Comparison of ENCODE assay signal across 16 cellular contexts in genomic region chr15:43876872-43877271, GRCh38. TPM values are rescaled to one million over a fixed set of nuclear protein-coding genes. Genes with fewer than 3 reads are reported as not detected.
A peak's percentile ranks its signal among the peaks of the same experiment; 100 is the strongest.
DNase-seq lines count a peak whose midpoint lies in the region; ATAC-seq and TF ChIP-seq lines count a peak whose summit lies in the region.
"Had no signal": no experiment of that assay in that cellular context is flagged by ENCODE, and none has a peak within 500 bp of the region (broad histone marks: within the 10 kb centered on the region; RNA-seq: fewer than 3 reads in every experiment).

No MANE protein-coding gene starts in this region.

- peak overlapping the region in 11 of 12 donors; percentile 35 to 98 (median 93) for H3K27ac ChIP-seq in heart left ventricle
- no peak overlapping the region for H3K27ac ChIP-seq in RWPE2 (ENCODE audit: poor library complexity, severe bottlenecking)
- no peak overlapping the region for H3K27ac ChIP-seq in esophagus muscularis mucosa (replicated peaks in 1 of 4)
- H3K27ac ChIP-seq: GM23248 had no signal

- H3K27ac Mint-ChIP-seq in Caco-2 (ENCODE audit: unreplicated experiment): peak overlapping the region; percentile 43

- H3K36me3 Mint-ChIP-seq in Caco-2 (ENCODE audit: insufficient read depth, unreplicated experiment): peaks cover 81% of the 10 kb centered on the region

- H3K4me1 ChIP-seq in heart left ventricle (peaks cover 0 to 57% (median 10%) of the 10 kb centered on the region in 12 donors), Caco-2 (peaks cover 40% of the 10 kb centered on the region), RWPE2 (ENCODE audit: insufficient read depth, poor library complexity, severe bottlenecking) (no peaks in the 10 kb centered on the region), esophagus muscularis mucosa (peaks cover 0 to 11% (median 0%) of the 10 kb centered on the region in 4 donors)
- H3K4me1 ChIP-seq: HAP-1 had no signal

- CTCF ChIA-PET in Caco-2 (lab: Charles Lee): interaction anchor here (1.5 kb wide), 1 partner anchor 26 kb away, joined by 5 read pairs; no protein-coding TSS in a partner anchor

- ATAC-seq in heart left ventricle: no peak
- no peak for ATAC-seq in Right ventricle myocardium superior (ENCODE audit: poor library complexity)
- ATAC-seq in RWPE2 (ENCODE audit: low read depth): no peak
- ATAC-seq in HG02759 (IDR thresholded peaks at IDR 0.05; ENCODE audit: unreplicated experiment): no peak

- POLR2A ChIA-PET in Caco-2 (lab: Charles Lee): interaction anchor here (1.0 kb wide), 1 partner anchor 10 kb away, joined by 5 read pairs; no protein-coding TSS in a partner anchor

- H3K4me3 ChIP-seq in heart left ventricle (peak overlapping the region in 9 of 12 donors; percentile 51 to 66 (median 62)), Caco-2 (ENCODE audit: low read depth, low read length) (no peak overlapping the region), RWPE2 (ENCODE audit: severe bottlenecking) (no peak overlapping the region), esophagus muscularis mucosa (no peak overlapping the region)
- H3K4me3 ChIP-seq: GM23248, HAP-1 had no signal

- TF ChIP-seq CTCF in heart left ventricle (IDR thresholded peaks at IDR 0.05): no peak
- TF ChIP-seq CTCF in Caco-2 (IDR thresholded peaks at IDR 0.05; ENCODE audit: insufficient read depth in 1 of 2, low read depth in 1 of 2, low read length in 1 of 2, severe bottlenecking in 1 of 2, unreplicated experiment in 1 of 2): no peak
- no peak for TF ChIP-seq CTCF in RWPE2 (IDR thresholded peaks at IDR 0.05; ENCODE audit: poor library complexity, severe bottlenecking)
- no peak for TF ChIP-seq CTCF in esophagus muscularis mucosa (IDR thresholded peaks at IDR 0.05)

- H3K9me3 Mint-ChIP-seq in Caco-2 (ENCODE audit: unreplicated experiment): no peaks in the 10 kb centered on the region
- H3K9me3 Mint-ChIP-seq: CD4-positive, CD25-positive, alpha-beta regulatory T cell; CD8-positive, alpha-beta memory T cell had no signal

- WGBS in heart left ventricle, 4 donors: 49 to 83% (median 69%) methylated on average over 3 of the region's 3 CpGs
- 93% methylated on average over 3 of the region's 3 CpGs for WGBS in esophagus muscularis mucosa

- no peaks in the 10 kb centered on the region for H3K27me3 Mint-ChIP-seq in Caco-2 (ENCODE audit: insufficient read depth, unreplicated experiment)
- H3K27me3 Mint-ChIP-seq: CD4-positive, CD25-positive, alpha-beta regulatory T cell; CD8-positive, alpha-beta memory T cell had no signal

- H3K27me3 ChIP-seq in heart left ventricle (no peaks in the 10 kb centered on the region), Caco-2 (replicated peaks; ENCODE audit: control insufficient read depth, insufficient read depth, low read length) (no peaks in the 10 kb centered on the region), RWPE2 (ENCODE audit: insufficient read depth, poor library complexity, severe bottlenecking) (no peaks in the 10 kb centered on the region), esophagus muscularis mucosa (no peaks in the 10 kb centered on the region)
- H3K27me3 ChIP-seq: BE2C had no signal

- H3K36me3 ChIP-seq in heart left ventricle (peaks cover 0 to 26% (median 7%) of the 10 kb centered on the region in 9 donors), Caco-2 (ENCODE audit: control insufficient read depth, insufficient read depth, low read length) (no peaks in the 10 kb centered on the region; the same call in none of the 2 replicates), RWPE2 (ENCODE audit: low read depth) (peaks cover 56% of the 10 kb centered on the region), esophagus muscularis mucosa (peaks cover 5 to 8% (median 6%) of the 10 kb centered on the region in 4 donors)

- no peak overlapping the region for H3K4me3 Mint-ChIP-seq in Caco-2 (ENCODE audit: unreplicated experiment)
- H3K4me3 Mint-ChIP-seq: CD4-positive, CD25-positive, alpha-beta regulatory T cell; CD8-positive, alpha-beta memory T cell had no signal

- H3K9me3 ChIP-seq in heart left ventricle (no peaks in the 10 kb centered on the region), Caco-2 (no peaks in the 10 kb centered on the region), RWPE2 (ENCODE audit: severe bottlenecking) (no peaks in the 10 kb centered on the region), esophagus muscularis mucosa (no peaks in the 10 kb centered on the region)
- H3K9me3 ChIP-seq: HAP-1 had no signal

- intact Hi-C loops in heart left ventricle (cut with DNase I) (loop anchor here in 4 of 10 donors (10.0 kb wide), 3 partner anchors 188 to 628 kb away; no protein-coding TSS in a partner anchor), Right ventricle myocardium superior (cut with DNase I) (loop anchor here (10.0 kb wide), 1 partner anchor 188 kb away; no protein-coding TSS in a partner anchor), Caco-2 (cut with micrococcal nuclease; ENCODE audit: unreplicated experiment) (loop anchor here (1.0 to 10.0 kb wide), 2 partner anchors 12 to 628 kb away; no protein-coding TSS in a partner anchor), esophagus muscularis mucosa (cut with DNase I) (no loop called here)

- TF ChIP-seq EP300 in esophagus muscularis mucosa (IDR thresholded peaks at IDR 0.05): no peak

- TSS peak; percentile 37 for BruUV-seq in Caco-2 (replicated peaks; lab: Mats Ljungman, UMichigan)

- peaks cover 20% of the 10 kb centered on the region for H3K4me1 Mint-ChIP-seq in Caco-2 (ENCODE audit: low read depth, unreplicated experiment)
- H3K4me1 Mint-ChIP-seq: CD4-positive, CD25-positive, alpha-beta regulatory T cell; CD8-positive, alpha-beta memory T cell had no signal

- TF ChIP-seq POLR2A in heart left ventricle (IDR thresholded peaks at IDR 0.05) (no peak), esophagus muscularis mucosa (IDR thresholded peaks at IDR 0.05; ENCODE audit: low read depth) (no peak)

- DNase-seq in heart left ventricle: no peak
- DNase-seq in Right ventricle myocardium superior: no peak
- DNase-seq in Caco-2: no peak
- peak; percentile 45 for DNase-seq in RWPE2 (ENCODE audit: low spot score)
- DNase-seq in mesenteric fat pad (ENCODE audit: low spot score): peak; percentile 68
- no peak for DNase-seq in esophagus muscularis mucosa (ENCODE audit: extremely low spot score)
- DNase-seq: ACHN; BE2C; C1 segment of cervical spinal cord; CD4-positive, CD25-positive, alpha-beta regulatory T cell; CD8-positive, alpha-beta memory T cell; COR-L47; GM23248; IMR-90 had no signal

RNA-seq across cellular contexts. Expression of gene WDR76, which starts 50.1 kb away (rescaled TPM):
- total RNA-seq in heart left ventricle (1 to 10 TPM in 7 of 9 donors, under 1 TPM in 2; 0.52 to 7.4 (median 1.3) TPM), Right ventricle myocardium superior (1.6 TPM), Caco-2 (2022) (25.3 and 26.9 TPM in 2 replicates), mesenteric fat pad (2.2 TPM), esophagus muscularis mucosa (10 to 100 TPM in 2 of 4 donors, 1 to 10 TPM in 2; 5.1 to 12.0 (median 8.2) TPM)
- polyA plus RNA-seq in heart left ventricle: 1 to 10 TPM in 1 of 2 donors, under 1 TPM in 1; 0.69 to 2.9 TPM

RNA-seq across cellular contexts. Expression of gene MFAP1, which starts 52.4 kb away (rescaled TPM):
- total RNA-seq in heart left ventricle (10 to 100 TPM; 13.2 to 22.3 (median 20.2) TPM), Right ventricle myocardium superior (16.9 TPM), Caco-2 (2022) (37.1 and 37.4 TPM in 2 replicates), mesenteric fat pad (17.9 TPM), esophagus muscularis mucosa (10 to 100 TPM; 18.6 to 21.3 (median 19.7) TPM)
- 10 to 100 TPM; 13.7 to 35.5 TPM for polyA plus RNA-seq in heart left ventricle

Comparison
In these comparisons a context has a peak if more than half of its experiments do, and no peak if none do; other contexts are left out.
1. DNase-seq: peak in RWPE2 (single experiment) and mesenteric fat pad (single experiment); none in heart left ventricle (0 of 5), Right ventricle myocardium superior (single experiment), Caco-2 (0 of 2) and esophagus muscularis mucosa (single experiment).
2. H3K27ac ChIP-seq: peak in heart left ventricle (11 of 12); none in RWPE2 (single experiment) and esophagus muscularis mucosa (0 of 4).
3. H3K4me3 ChIP-seq: peak in heart left ventricle (9 of 12); none in Caco-2 (single experiment), RWPE2 (single experiment) and esophagus muscularis mucosa (0 of 4).